Comparison of ENCODE assay signal across 1 cellular context in genomic region chr2:5365871-5366461, GRCh38.
TF ChIP-seq lines count a peak whose summit lies in the region.

No MANE protein-coding gene starts in this region.

TF ChIP-seq in HepG2, 621 proteins besides CTCF, POLR2A, EP300 and RAD21 (continued from another document):
- peak; percentile 30; the same call in 1 of the 2 replicates for TF ChIP-seq ZNF687 (CRISPR knock-in tag; IDR thresholded peaks at IDR 0.05)
- no peak for TF ChIP-seq KLF11 (CRISPR knock-in tag; IDR thresholded peaks at IDR 0.05)
- TF ChIP-seq NCOR1 (IDR thresholded peaks at IDR 0.05; ENCODE audit: borderline replicate concordance, low read length): no peak
- TF ChIP-seq RELA (CRISPR knock-in tag; IDR thresholded peaks at IDR 0.05): no peak
- TF ChIP-seq ZNF224 (CRISPR knock-in tag; IDR thresholded peaks at IDR 0.05): no peak
- no peak for TF ChIP-seq ZNF552 (CRISPR knock-in tag; IDR thresholded peaks at IDR 0.05; ENCODE audit: borderline replicate concordance)
- no peak for TF ChIP-seq PAWR (CRISPR knock-in tag; IDR thresholded peaks at IDR 0.05; ENCODE audit: borderline replicate concordance)
- no peak for TF ChIP-seq ZHX1 (CRISPR knock-in tag; IDR thresholded peaks at IDR 0.05; ENCODE audit: low read depth)
- TF ChIP-seq GTF2F1 (IDR thresholded peaks at IDR 0.05; ENCODE audit: low read length): no peak
- no peak for TF ChIP-seq SMC3 (IDR thresholded peaks at IDR 0.05; ENCODE audit: low read length)
- no peak for TF ChIP-seq ZFP36L2 (CRISPR knock-in tag; IDR thresholded peaks at IDR 0.05)
- TF ChIP-seq TAF15 (IDR thresholded peaks at IDR 0.05; ENCODE audit: low read depth, low read length, poor library complexity, severe bottlenecking): no peak
- TF ChIP-seq KAT2B (IDR thresholded peaks at IDR 0.05; ENCODE audit: borderline replicate concordance, low read depth, low read length): no peak
- no peak for TF ChIP-seq PHF5A (CRISPR knock-in tag; IDR thresholded peaks at IDR 0.05; ENCODE audit: low read depth, unreplicated experiment)
- TF ChIP-seq TARDBP (CRISPR knock-in tag; IDR thresholded peaks at IDR 0.05): no peak
- TF ChIP-seq PAF1 (CRISPR knock-in tag; IDR thresholded peaks at IDR 0.05): no peak
- no peak for TF ChIP-seq TFDP2 (CRISPR knock-in tag; IDR thresholded peaks at IDR 0.05)
- no peak for TF ChIP-seq ZNF615 (CRISPR knock-in tag; IDR thresholded peaks at IDR 0.05; ENCODE audit: borderline replicate concordance)
- no peak for TF ChIP-seq U2AF2 (IDR thresholded peaks at IDR 0.05; ENCODE audit: low read depth, low read length)
- TF ChIP-seq ZNF773 (CRISPR knock-in tag; IDR thresholded peaks at IDR 0.05; ENCODE audit: borderline replicate concordance): no peak
- TF ChIP-seq HOXA3 (CRISPR knock-in tag; IDR thresholded peaks at IDR 0.05): no peak
- TF ChIP-seq ZNF3 (CRISPR knock-in tag; IDR thresholded peaks at IDR 0.05): no peak
- TF ChIP-seq SIN3A (IDR thresholded peaks at IDR 0.05; ENCODE audit: borderline replicate concordance, low read depth, low read length): no peak
- TF ChIP-seq ZNF670 (CRISPR knock-in tag; IDR thresholded peaks at IDR 0.05; ENCODE audit: borderline replicate concordance): no peak
- TF ChIP-seq ARID5B (CRISPR knock-in tag; IDR thresholded peaks at IDR 0.05): no peak
- TF ChIP-seq ZNF496 (CRISPR knock-in tag; IDR thresholded peaks at IDR 0.05; ENCODE audit: insufficient replicate concordance): no peak
- no peak for TF ChIP-seq YEATS2 (CRISPR knock-in tag; IDR thresholded peaks at IDR 0.05; ENCODE audit: borderline replicate concordance)
- TF ChIP-seq IRF2 (CRISPR knock-in tag; IDR thresholded peaks at IDR 0.05): no peak
- 0 out of 2 replicates have a peak, but pooled peaks have one; percentile 51 for TF ChIP-seq ZSCAN9 (CRISPR knock-in tag; IDR thresholded peaks at IDR 0.05; ENCODE audit: borderline replicate concordance)
- no peak for TF ChIP-seq PRDM10 (CRISPR knock-in tag; IDR thresholded peaks at IDR 0.05; ENCODE audit: low read depth)
- no peak for TF ChIP-seq KMT2A (CRISPR knock-in tag; IDR thresholded peaks at IDR 0.05)
- no peak for TF ChIP-seq SALL2 (CRISPR knock-in tag; IDR thresholded peaks at IDR 0.05)
- no peak for TF ChIP-seq IRF1 (CRISPR knock-in tag; IDR thresholded peaks at IDR 0.05; ENCODE audit: low read depth)
- TF ChIP-seq ZFP91 (CRISPR knock-in tag; IDR thresholded peaks at IDR 0.05; ENCODE audit: borderline replicate concordance): peak; percentile 25; the same call in 1 of the 2 replicates
- TF ChIP-seq RNF219 (CRISPR knock-in tag; IDR thresholded peaks at IDR 0.05): no peak
- peak; percentile 64 for TF ChIP-seq XRCC5 (optimal IDR thresholded peaks at IDR 0.05; ENCODE audit: low read length)
- no peak for TF ChIP-seq MLLT10 (CRISPR knock-in tag; IDR thresholded peaks at IDR 0.05)
- TF ChIP-seq ZNF362 (CRISPR knock-in tag; IDR thresholded peaks at IDR 0.05; ENCODE audit: borderline replicate concordance): peak; percentile 61; the same call in 1 of the 2 replicates
- TF ChIP-seq MIER2 (CRISPR knock-in tag; IDR thresholded peaks at IDR 0.05): no peak
- no peak for TF ChIP-seq SATB2 (CRISPR knock-in tag; IDR thresholded peaks at IDR 0.05)
